In the genomic region with DNA sequence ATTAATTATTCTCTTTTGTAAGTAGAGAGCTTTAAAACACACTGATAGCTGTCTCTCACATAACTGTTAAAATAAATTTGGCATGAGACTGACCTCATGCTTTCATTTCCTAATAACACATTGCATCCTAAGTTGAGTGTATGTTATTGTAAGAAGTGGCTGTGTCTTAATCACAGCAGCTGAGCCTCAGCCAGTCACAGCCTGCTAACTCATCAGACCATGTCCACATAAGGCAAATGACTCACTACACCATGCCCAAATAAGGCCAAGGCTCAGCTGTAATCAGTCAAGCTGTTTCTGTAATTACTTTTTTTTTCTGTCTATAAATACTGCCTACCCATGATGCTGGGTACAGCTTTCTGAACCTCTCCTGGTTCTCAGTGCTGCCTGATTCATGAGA, we compare ENCODE assay signal across 9 cellular contexts.
DNase-seq lines count a peak whose midpoint lies in the region; ATAC-seq lines count a peak whose summit lies in the region.
"Had no signal": no experiment of that assay in that cellular context is flagged by ENCODE, and none has a peak within 500 bp of the region (broad histone marks: within the 10 kb centered on the region; RNA-seq: fewer than 3 reads in every experiment).

No MANE protein-coding gene starts in this region.

- DNase-seq in RKO (ENCODE audit: low spot score), result peak; percentile 79
- peak; percentile 97 for DNase-seq in kidney tubule cell (ENCODE audit: low spot score)
- no peak for DNase-seq in iPS-NIHi11 (ENCODE audit: low spot score)
- no peak for DNase-seq in NCI-H446 (lab: John Stamatoyannopoulos, UW)
- no peak for DNase-seq in NCI-H1105 (lab: John Stamatoyannopoulos, UW)
- no peak for DNase-seq in NCI-H524 treated with DMSO at 0.1 percent for 48 hours (lab: John Stamatoyannopoulos, UW)
- DNase-seq: psoas muscle had no signal

- peak; percentile 65 for ATAC-seq in GM18519 (IDR thresholded peaks at IDR 0.05; ENCODE audit: low FRiP score, unreplicated experiment)
- peak; percentile 83 for ATAC-seq in HG03060 (IDR thresholded peaks at IDR 0.05; ENCODE audit: low read depth, unreplicated experiment)
- ATAC-seq: psoas muscle had no signal

Comparison
In these comparisons a context has a peak if more than half of its experiments do, and no peak if none do; other contexts are left out.
1. DNase-seq: peak in RKO (single experiment) and kidney tubule cell (single experiment); none in iPS-NIHi11 (single experiment), NCI-H446 (0 of 2), NCI-H1105 (single experiment) and NCI-H524 treated with DMSO at 0.1 percent for 48 hours (single experiment).